1 cellular context compared by ENCODE assay signal in genomic region chr3:10198226-10198625, GRCh38.
TF ChIP-seq lines count a peak whose summit lies in the region.

No MANE protein-coding gene starts in this region.

TF ChIP-seq in IMR-90, 13 proteins besides CTCF, POLR2A, EP300 and RAD21:
- TF ChIP-seq NFE2L2 (IDR thresholded peaks at IDR 0.05; ENCODE audit: low read depth, low read length) (no peak), FOS (IDR thresholded peaks at IDR 0.05; ENCODE audit: low read depth, low read length) (no peak), BHLHE40 (IDR thresholded peaks at IDR 0.05; ENCODE audit: low read depth, low read length) (no peak), USF2 (IDR thresholded peaks at IDR 0.05; ENCODE audit: low read depth, low read length) (no peak), RCOR1 (IDR thresholded peaks at IDR 0.05; ENCODE audit: insufficient replicate concordance, low read length) (no peak), RFX5 (IDR thresholded peaks at IDR 0.05; ENCODE audit: low read depth, low read length) (no peak), MXI1 (IDR thresholded peaks at IDR 0.05; ENCODE audit: borderline replicate concordance, low read depth, low read length) (no peak), CHD1 (IDR thresholded peaks at IDR 0.05; ENCODE audit: low read depth, low read length) (no peak), MAFK (IDR thresholded peaks at IDR 0.05; ENCODE audit: low read depth, low read length) (no peak), CEBPB (IDR thresholded peaks at IDR 0.05; ENCODE audit: low read depth, low read length) (no peak), SMC3 (IDR thresholded peaks at IDR 0.05; ENCODE audit: low read depth, low read length) (no peak), MAZ (IDR thresholded peaks at IDR 0.05; ENCODE audit: borderline replicate concordance, low read depth, low read length) (no peak)
- TF ChIP-seq, protein P1, sequence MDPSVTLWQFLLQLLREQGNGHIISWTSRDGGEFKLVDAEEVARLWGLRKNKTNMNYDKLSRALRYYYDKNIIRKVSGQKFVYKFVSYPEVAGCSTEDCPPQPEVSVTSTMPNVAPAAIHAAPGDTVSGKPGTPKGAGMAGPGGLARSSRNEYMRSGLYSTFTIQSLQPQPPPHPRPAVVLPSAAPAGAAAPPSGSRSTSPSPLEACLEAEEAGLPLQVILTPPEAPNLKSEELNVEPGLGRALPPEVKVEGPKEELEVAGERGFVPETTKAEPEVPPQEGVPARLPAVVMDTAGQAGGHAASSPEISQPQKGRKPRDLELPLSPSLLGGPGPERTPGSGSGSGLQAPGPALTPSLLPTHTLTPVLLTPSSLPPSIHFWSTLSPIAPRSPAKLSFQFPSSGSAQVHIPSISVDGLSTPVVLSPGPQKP (IDR thresholded peaks at IDR 0.05; ENCODE audit: borderline replicate concordance, low read depth, low read length), result no peak
